1 cellular context compared by ENCODE assay signal in genomic region chr21:46285761-46286667, GRCh38.
TF ChIP-seq lines count a peak whose summit lies in the region.

YBEY (plus strand) TSS chr21:46286342; CDS start chr21:46286914, 572 bp downstream.

TF ChIP-seq in GM12878, 131 proteins besides CTCF, POLR2A, EP300 and RAD21 (continued from another document):
- TF ChIP-seq CEBPB (IDR thresholded peaks at IDR 0.05; ENCODE audit: borderline replicate concordance in 1 of 2, low read depth in 2 of 2, low read length in 2 of 2) (no peak), BACH1 (IDR thresholded peaks at IDR 0.05; ENCODE audit: borderline replicate concordance) (peak; percentile 64; the same call in 1 of the 2 replicates), KDM1A (IDR thresholded peaks at IDR 0.05; ENCODE audit: borderline replicate concordance) (no peak), NR2F1 (conservative IDR thresholded peaks at IDR 0.05) (peak; percentile 77), E4F1 (IDR thresholded peaks at IDR 0.05; ENCODE audit: borderline replicate concordance, partially characterized antibody) (peak; percentile 50), ZBED1 (IDR thresholded peaks at IDR 0.05; ENCODE audit: borderline replicate concordance) (no peak), ZSCAN29 (IDR thresholded peaks at IDR 0.05) (peak; percentile 73), BCL3 (IDR thresholded peaks at IDR 0.05; ENCODE audit: borderline replicate concordance, insufficient read depth, low read depth, low read length, poor library complexity, severe bottlenecking) (no peak), SMAD5 (IDR thresholded peaks at IDR 0.05; ENCODE audit: low read depth) (peak; percentile 62; the same call in 1 of the 2 replicates), LARP7 (IDR thresholded peaks at IDR 0.05) (peak; percentile 100), NBN (IDR thresholded peaks at IDR 0.05) (peak; percentile 49; the same call in 1 of the 2 replicates), PBX3 (IDR thresholded peaks at IDR 0.05; ENCODE audit: insufficient replicate concordance, low read depth, low read length) (no peak), TAF1 (IDR thresholded peaks at IDR 0.05; ENCODE audit: borderline replicate concordance, low read depth, low read length) (peak; percentile 80)
- TF ChIP-seq, protein P1, sequence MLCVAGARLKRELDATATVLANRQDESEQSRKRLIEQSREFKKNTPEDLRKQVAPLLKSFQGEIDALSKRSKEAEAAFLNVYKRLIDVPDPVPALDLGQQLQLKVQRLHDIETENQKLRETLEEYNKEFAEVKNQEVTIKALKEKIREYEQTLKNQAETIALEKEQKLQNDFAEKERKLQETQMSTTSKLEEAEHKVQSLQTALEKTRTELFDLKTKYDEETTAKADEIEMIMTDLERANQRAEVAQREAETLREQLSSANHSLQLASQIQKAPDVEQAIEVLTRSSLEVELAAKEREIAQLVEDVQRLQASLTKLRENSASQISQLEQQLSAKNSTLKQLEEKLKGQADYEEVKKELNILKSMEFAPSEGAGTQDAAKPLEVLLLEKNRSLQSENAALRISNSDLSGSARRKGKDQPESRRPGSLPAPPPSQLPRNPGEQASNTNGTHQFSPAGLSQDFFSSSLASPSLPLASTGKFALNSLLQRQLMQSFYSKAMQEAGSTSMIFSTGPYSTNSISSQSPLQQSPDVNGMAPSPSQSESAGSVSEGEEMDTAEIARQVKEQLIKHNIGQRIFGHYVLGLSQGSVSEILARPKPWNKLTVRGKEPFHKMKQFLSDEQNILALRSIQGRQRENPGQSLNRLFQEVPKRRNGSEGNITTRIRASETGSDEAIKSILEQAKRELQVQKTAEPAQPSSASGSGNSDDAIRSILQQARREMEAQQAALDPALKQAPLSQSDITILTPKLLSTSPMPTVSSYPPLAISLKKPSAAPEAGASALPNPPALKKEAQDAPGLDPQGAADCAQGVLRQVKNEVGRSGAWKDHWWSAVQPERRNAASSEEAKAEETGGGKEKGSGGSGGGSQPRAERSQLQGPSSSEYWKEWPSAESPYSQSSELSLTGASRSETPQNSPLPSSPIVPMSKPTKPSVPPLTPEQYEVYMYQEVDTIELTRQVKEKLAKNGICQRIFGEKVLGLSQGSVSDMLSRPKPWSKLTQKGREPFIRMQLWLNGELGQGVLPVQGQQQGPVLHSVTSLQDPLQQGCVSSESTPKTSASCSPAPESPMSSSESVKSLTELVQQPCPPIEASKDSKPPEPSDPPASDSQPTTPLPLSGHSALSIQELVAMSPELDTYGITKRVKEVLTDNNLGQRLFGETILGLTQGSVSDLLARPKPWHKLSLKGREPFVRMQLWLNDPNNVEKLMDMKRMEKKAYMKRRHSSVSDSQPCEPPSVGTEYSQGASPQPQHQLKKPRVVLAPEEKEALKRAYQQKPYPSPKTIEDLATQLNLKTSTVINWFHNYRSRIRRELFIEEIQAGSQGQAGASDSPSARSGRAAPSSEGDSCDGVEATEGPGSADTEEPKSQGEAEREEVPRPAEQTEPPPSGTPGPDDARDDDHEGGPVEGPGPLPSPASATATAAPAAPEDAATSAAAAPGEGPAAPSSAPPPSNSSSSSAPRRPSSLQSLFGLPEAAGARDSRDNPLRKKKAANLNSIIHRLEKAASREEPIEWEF (IDR thresholded peaks at IDR 0.05; ENCODE audit: insufficient replicate concordance, low read depth, low read length): no peak
- TF ChIP-seq, protein P2, sequence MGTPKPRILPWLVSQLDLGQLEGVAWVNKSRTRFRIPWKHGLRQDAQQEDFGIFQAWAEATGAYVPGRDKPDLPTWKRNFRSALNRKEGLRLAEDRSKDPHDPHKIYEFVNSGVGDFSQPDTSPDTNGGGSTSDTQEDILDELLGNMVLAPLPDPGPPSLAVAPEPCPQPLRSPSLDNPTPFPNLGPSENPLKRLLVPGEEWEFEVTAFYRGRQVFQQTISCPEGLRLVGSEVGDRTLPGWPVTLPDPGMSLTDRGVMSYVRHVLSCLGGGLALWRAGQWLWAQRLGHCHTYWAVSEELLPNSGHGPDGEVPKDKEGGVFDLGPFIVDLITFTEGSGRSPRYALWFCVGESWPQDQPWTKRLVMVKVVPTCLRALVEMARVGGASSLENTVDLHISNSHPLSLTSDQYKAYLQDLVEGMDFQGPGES (IDR thresholded peaks at IDR 0.05): 0 out of 2 replicates have a peak, but pooled peaks have one; percentile 37
